In genomic region chr21:17690078-17690494, GRCh38 we compare ENCODE assay signal across 1 cellular context.
TF ChIP-seq lines count a peak whose summit lies in the region.

No MANE protein-coding gene starts in this region.

TF ChIP-seq in K562, 482 proteins besides CTCF, POLR2A, EP300 and RAD21 (continued from another document and continues in another):
- no peak for TF ChIP-seq ZMIZ1 (IDR thresholded peaks at IDR 0.05; ENCODE audit: low read depth in 2 of 2, low read length in 2 of 2)
- TF ChIP-seq ZNF511 (CRISPR knock-in tag; IDR thresholded peaks at IDR 0.05) = no peak
- peak; percentile 88; the same call in 1 of the 2 replicates for TF ChIP-seq NFXL1 (CRISPR knock-in tag; IDR thresholded peaks at IDR 0.05)
- no peak for TF ChIP-seq BRCA1 (IDR thresholded peaks at IDR 0.05)
- no peak for TF ChIP-seq BRCA1 (CRISPR knock-in tag; IDR thresholded peaks at IDR 0.05)
- TF ChIP-seq CREB3L1 (IDR thresholded peaks at IDR 0.05; ENCODE audit: borderline replicate concordance, low read depth) = no peak
- TF ChIP-seq ZNF740 (CRISPR knock-in tag; IDR thresholded peaks at IDR 0.05) = no peak
- peak in 1 of 2 experiments; percentile 96; a peak in 2 of 4 replicates for TF ChIP-seq ZNF740 (tag; IDR thresholded peaks at IDR 0.05)
- no peak for TF ChIP-seq ZEB2 (IDR thresholded peaks at IDR 0.05)
- TF ChIP-seq HOXB6 (CRISPR knock-in tag; IDR thresholded peaks at IDR 0.05; ENCODE audit: borderline replicate concordance) = no peak
- peak; percentile 95 for TF ChIP-seq ZNF76 (CRISPR knock-in tag; IDR thresholded peaks at IDR 0.05; ENCODE audit: borderline replicate concordance)
- peak; percentile 90 for TF ChIP-seq DDX20 (tag; IDR thresholded peaks at IDR 0.05; ENCODE audit: low read depth)
- peak; percentile 73; the same call in 1 of the 2 replicates for TF ChIP-seq ZNF444 (CRISPR knock-in tag; IDR thresholded peaks at IDR 0.05)
- TF ChIP-seq PTTG1 (tag; IDR thresholded peaks at IDR 0.05; ENCODE audit: low read depth) = peak; percentile 93
- TF ChIP-seq NCOA4 (IDR thresholded peaks at IDR 0.05; ENCODE audit: partially characterized antibody) = no peak
- no peak for TF ChIP-seq KDM5B (IDR thresholded peaks at IDR 0.05; ENCODE audit: insufficient replicate concordance, low read depth, low read length)
- TF ChIP-seq ZNF324 (CRISPR knock-in tag; IDR thresholded peaks at IDR 0.05) = peak; percentile 55
- TF ChIP-seq MAFF (IDR thresholded peaks at IDR 0.05; ENCODE audit: low read length) = no peak
- TF ChIP-seq DMBX1 (CRISPR knock-in tag; IDR thresholded peaks at IDR 0.05; ENCODE audit: borderline replicate concordance) = peak; percentile 98; the same call in 1 of the 2 replicates
- no peak for TF ChIP-seq TAL1 (IDR thresholded peaks at IDR 0.05)
- no peak for TF ChIP-seq FOXK1 (CRISPR knock-in tag; IDR thresholded peaks at IDR 0.05; ENCODE audit: borderline replicate concordance)
- TF ChIP-seq PTBP1 (IDR thresholded peaks at IDR 0.05; ENCODE audit: low read depth, low read length) = no peak
- TF ChIP-seq ILF3 (IDR thresholded peaks at IDR 0.05; ENCODE audit: borderline replicate concordance) = no peak
- TF ChIP-seq KLF6 (CRISPR knock-in tag; IDR thresholded peaks at IDR 0.05; ENCODE audit: borderline replicate concordance) = peak; percentile 92
- no peak for TF ChIP-seq ZNF143 (CRISPR knock-in tag; IDR thresholded peaks at IDR 0.05)
- no peak for TF ChIP-seq CEBPZ (IDR thresholded peaks at IDR 0.05; ENCODE audit: borderline replicate concordance, low read depth, low read length)
- no peak for TF ChIP-seq ZNF512 (tag; IDR thresholded peaks at IDR 0.05)
- TF ChIP-seq TSC22D4 (tag; IDR thresholded peaks at IDR 0.05) = no peak
- no peak for TF ChIP-seq RBM39 (optimal IDR thresholded peaks at IDR 0.05; ENCODE audit: low read depth, low read length)
- TF ChIP-seq GMEB1 (CRISPR knock-in tag; IDR thresholded peaks at IDR 0.05) = no peak; the same call in 1 of the 2 replicates
- TF ChIP-seq ZBTB11 (CRISPR knock-in tag; IDR thresholded peaks at IDR 0.05) = 0 out of 6 replicates have a peak, but pooled peaks of 1 of the 3 experiments have one; percentile 36
- no peak for TF ChIP-seq MITF (IDR thresholded peaks at IDR 0.05)
- peak; percentile 82; the same call in 1 of the 2 replicates for TF ChIP-seq ZNF584 (CRISPR knock-in tag; IDR thresholded peaks at IDR 0.05; ENCODE audit: low read depth)
- peak; percentile 94 for TF ChIP-seq ZNF583 (CRISPR knock-in tag; IDR thresholded peaks at IDR 0.05)
- peak in 1 of 2 experiments; percentile 94; a peak in 2 of 4 replicates for TF ChIP-seq ZNF639 (CRISPR knock-in tag; conservative IDR thresholded peaks at IDR 0.05 in 1 of 2, IDR thresholded peaks at IDR 0.05 in 1 of 2)
- TF ChIP-seq SMAD2 (IDR thresholded peaks at IDR 0.05; ENCODE audit: low read depth, low read length) = no peak
